10 cellular contexts compared by ENCODE assay signal in genomic region chr6:125944896-125945295, GRCh38. TPM values are rescaled to one million over a fixed set of nuclear protein-coding genes. Genes with fewer than 3 reads are reported as not detected.
DNase-seq lines count a peak whose midpoint lies in the region; ATAC-seq and TF ChIP-seq lines count a peak whose summit lies in the region.
"Had no signal": no experiment of that assay in that cellular context is flagged by ENCODE, and none has a peak within 500 bp of the region (broad histone marks: within the 10 kb centered on the region; RNA-seq: fewer than 3 reads in every experiment).

No MANE protein-coding gene starts in this region.

- peak overlapping the region; percentile 34 for H3K9ac ChIP-seq in mucosa of stomach (ENCODE audit: low read length)

- H3K36me3 ChIP-seq in SJSA1 (no peaks in the 10 kb centered on the region), mucosa of stomach (ENCODE audit: control insufficient read depth, insufficient read depth, low read length) (no peaks in the 10 kb centered on the region), upper lobe of left lung (no peaks in the 10 kb centered on the region)

- intact Hi-C loops in dorsolateral prefrontal cortex (cut with DNase I) = no loop called here

- WGBS in upper lobe of left lung, 2 donors = 31 to 39% methylated on average over 1 of the region's 1 CpG

- no peaks in the 10 kb centered on the region for H3K27me3 ChIP-seq in SJSA1 (replicated peaks)
- no peaks in the 10 kb centered on the region for H3K27me3 ChIP-seq in dorsolateral prefrontal cortex
- H3K27me3 ChIP-seq in mucosa of stomach (ENCODE audit: control insufficient read depth, insufficient read depth, low read length) = no peaks in the 10 kb centered on the region
- H3K27me3 ChIP-seq in upper lobe of left lung = no peaks in the 10 kb centered on the region

- H3K27ac ChIP-seq in SJSA1 (peak overlapping the region; percentile 89), dorsolateral prefrontal cortex (peak overlapping the region in 43 of 59 donors; percentile 4 to 77 (median 47)), upper lobe of left lung (peak overlapping the region; percentile 60 to 83 (median 74))

- H3K4me3 ChIP-seq in SJSA1 = no peak overlapping the region
- H3K4me3 ChIP-seq in dorsolateral prefrontal cortex = peak overlapping the region in 5 of 59 donors; percentile 5 to 32 (median 22)
- no peak overlapping the region for H3K4me3 ChIP-seq in mucosa of stomach (ENCODE audit: low read length)
- H3K4me3 ChIP-seq in upper lobe of left lung = peak overlapping the region in 1 of 4 donors; percentile 4

- no peak for TF ChIP-seq POLR2A in upper lobe of left lung (IDR thresholded peaks at IDR 0.05)

- no peak for DNase-seq in SJSA1 (ENCODE audit: low read depth in 1 of 2, low spot score in 2 of 2)
- no peak for DNase-seq in dorsolateral prefrontal cortex
- no peak for DNase-seq in upper lobe of left lung
- no peak for DNase-seq in activated CD4-positive, alpha-beta T cell treated with anti-CD3 and anti-CD28 coated beads for 1 hour
- no peak for DNase-seq in cortex of kidney (lab: John Stamatoyannopoulos, UW)
- DNase-seq: activated CD4-positive, alpha-beta T cell treated with anti-CD3 and anti-CD28 coated beads, Interleukin-2, amount 10 ng/mL, durations not matched to agents 7 days and 5 days; KG1; NCI-H1436 treated with DMSO at 0.1 percent for 48 hours had no signal

- TF ChIP-seq CTCF in dorsolateral prefrontal cortex (IDR thresholded peaks at IDR 0.05 in 54 of 56, conservative IDR thresholded peaks at IDR 0.05 in 2 of 56; ENCODE audit: low read depth in 1 of 56, partially characterized antibody in 56 of 56) = no peak
- TF ChIP-seq CTCF in upper lobe of left lung (IDR thresholded peaks at IDR 0.05) = no peak

- H3K9me3 ChIP-seq in SJSA1 (replicated peaks) = no peaks in the 10 kb centered on the region
- H3K9me3 ChIP-seq in mucosa of stomach (ENCODE audit: control insufficient read depth, low read length) = no peaks in the 10 kb centered on the region
- no peaks in the 10 kb centered on the region for H3K9me3 ChIP-seq in upper lobe of left lung

- H3K4me1 ChIP-seq in SJSA1 (replicated peaks) = peaks cover 74% of the 10 kb centered on the region
- peaks cover 66% of the 10 kb centered on the region for H3K4me1 ChIP-seq in mucosa of stomach (ENCODE audit: control insufficient read depth, insufficient read depth, low read length)
- H3K4me1 ChIP-seq in upper lobe of left lung = peaks cover 36 to 44% (median 36%) of the 10 kb centered on the region in 4 donors

- no peak for TF ChIP-seq EP300 in upper lobe of left lung (IDR thresholded peaks at IDR 0.05)

- no peak for ATAC-seq in upper lobe of left lung (ENCODE audit: low FRiP score in 2 of 2)
- ATAC-seq in HG03097 (IDR thresholded peaks at IDR 0.05; ENCODE audit: low FRiP score, unreplicated experiment) = no peak

RNA-seq across cellular contexts. Expression of gene HINT3, which starts 11.7 kb away (rescaled TPM):
- total RNA-seq in SJSA1 (2014; rRNA removed; shearing (Covaris generic)) = 16.9 and 26.2 TPM in 2 replicates
- total RNA-seq in dorsolateral prefrontal cortex (10 to 100 TPM; 33.6 to 54.2 (median 42.3) TPM), upper lobe of left lung (10 to 100 TPM; 16.8 to 35.8 (median 25.2) TPM)

RNA-seq across cellular contexts. Expression of gene TRMT11, which starts 41.4 kb away (rescaled TPM):
- 24.1 and 28.3 TPM in 2 replicates for total RNA-seq in SJSA1 (2014; rRNA removed; shearing (Covaris generic))
- 10 to 100 TPM; 32.1 to 64.6 (median 44.8) TPM for total RNA-seq in dorsolateral prefrontal cortex
- total RNA-seq in upper lobe of left lung = 10 to 100 TPM; 13.8 to 66.0 (median 25.5) TPM
